ENCODE assay signal across 15 cellular contexts in genomic region chr22:50173221-50173982, GRCh38. TPM values are rescaled to one million over a fixed set of nuclear protein-coding genes. Genes with fewer than 3 reads are reported as not detected.
DNase-seq lines count a peak whose midpoint lies in the region; ATAC-seq and TF ChIP-seq lines count a peak whose summit lies in the region.
"Had no signal": no experiment of that assay in that cellular context is flagged by ENCODE, and none has a peak within 500 bp of the region (broad histone marks: within the 10 kb centered on the region; RNA-seq: fewer than 3 reads in every experiment).

No MANE protein-coding gene starts in this region.

- no peaks in the 10 kb centered on the region for H3K9me3 Mint-ChIP-seq in activated naive CD8-positive, alpha-beta T cell treated with anti-CD3 and anti-CD28 coated beads, Interleukin-2, amount 50 U/mL, for 24 hours
- H3K9me3 Mint-ChIP-seq: nephron had no signal

- POLR2A ChIA-PET in PC-9 (lab: Charles Lee; ENCODE audit: unreplicated experiment), result no interaction called here

- peaks cover 28% of the 10 kb centered on the region for H3K27me3 Mint-ChIP-seq in activated naive CD8-positive, alpha-beta T cell treated with anti-CD3 and anti-CD28 coated beads, Interleukin-2, amount 50 U/mL, for 24 hours

- no TSS peak for BruUV-seq in PC-9 (replicated peaks; lab: Mats Ljungman, UMichigan)

- no peaks in the 10 kb centered on the region for H3K36me3 Mint-ChIP-seq in activated naive CD8-positive, alpha-beta T cell treated with anti-CD3 and anti-CD28 coated beads, Interleukin-2, amount 50 U/mL, for 24 hours (ENCODE audit: low read depth)

- H3K4me1 ChIP-seq in right cardiac atrium (ENCODE audit: control insufficient read depth, insufficient read depth, low read length) (no peaks in the 10 kb centered on the region), right atrium auricular region (peaks cover 0 to 27% of the 10 kb centered on the region in 2 donors), upper lobe of right lung (peaks cover 5% of the 10 kb centered on the region), PC-9 (replicated peaks; ENCODE audit: insufficient read depth) (peaks cover 13% of the 10 kb centered on the region)

- no peak overlapping the region for H3K4me3 Mint-ChIP-seq in activated naive CD8-positive, alpha-beta T cell treated with anti-CD3 and anti-CD28 coated beads, Interleukin-2, amount 50 U/mL, for 24 hours

- peaks cover 5% of the 10 kb centered on the region for H3K4me1 Mint-ChIP-seq in activated naive CD8-positive, alpha-beta T cell treated with anti-CD3 and anti-CD28 coated beads, Interleukin-2, amount 50 U/mL, for 24 hours
- H3K4me1 Mint-ChIP-seq: nephron had no signal

- peaks cover 4% of the 10 kb centered on the region; the same call in 1 of the 2 replicates for H3K79me2 ChIP-seq in PC-9 (ENCODE audit: low read depth)

- intact Hi-C loops in right cardiac atrium (cut with DNase I), result no loop called here
- intact Hi-C loops in upper lobe of right lung (cut with DNase I), result no loop called here
- intact Hi-C loops in PC-9 (cut with micrococcal nuclease; ENCODE audit: unreplicated experiment), result no loop called here

- no peak overlapping the region for H3K27ac ChIP-seq in right cardiac atrium (ENCODE audit: low read length)
- no peak overlapping the region for H3K27ac ChIP-seq in right atrium auricular region
- H3K27ac ChIP-seq in upper lobe of right lung, result no peak overlapping the region
- no peak overlapping the region for H3K27ac ChIP-seq in PC-9
- H3K27ac ChIP-seq: body of pancreas, SJSA1 had no signal

- WGBS in right cardiac atrium, result 81% methylated on average over 31 of the region's 31 CpGs

- H3K36me3 ChIP-seq in right atrium auricular region (no peaks in the 10 kb centered on the region), upper lobe of right lung (no peaks in the 10 kb centered on the region), PC-9 (ENCODE audit: low read depth) (no peaks in the 10 kb centered on the region)
- H3K36me3 ChIP-seq: SJSA1 had no signal

- H3K4me2 ChIP-seq in PC-9, result no peak overlapping the region

- H3K27me3 ChIP-seq in right cardiac atrium (ENCODE audit: control insufficient read depth, insufficient read depth), result no peaks in the 10 kb centered on the region
- no peaks in the 10 kb centered on the region for H3K27me3 ChIP-seq in right atrium auricular region
- peaks cover 9% of the 10 kb centered on the region for H3K27me3 ChIP-seq in upper lobe of right lung
- H3K27me3 ChIP-seq in PC-9 (ENCODE audit: insufficient read depth, low read depth), result no peaks in the 10 kb centered on the region

- H3K27ac Mint-ChIP-seq in activated naive CD8-positive, alpha-beta T cell treated with anti-CD3 and anti-CD28 coated beads, Interleukin-2, amount 50 U/mL, for 24 hours, result no peak overlapping the region
- H3K27ac Mint-ChIP-seq: nephron had no signal

- CTCF ChIA-PET in PC-9 (lab: Charles Lee), result no interaction called here

- H2AFZ ChIP-seq in PC-9, result no peak overlapping the region

- DNase-seq in right cardiac atrium, result peak in 2 of 3 donors; percentile 48 to 50
- no peak for DNase-seq in right atrium auricular region (ENCODE audit: low spot score)
- peak; percentile 84 for DNase-seq in MV-4-11 (lab: John Stamatoyannopoulos, UW)
- DNase-seq in activated naive CD8-positive, alpha-beta T cell treated with anti-CD3 and anti-CD28 coated beads, Interleukin-2, amount 50 U/mL, for 24 hours, result peak; percentile 4
- DNase-seq in upper lobe of right lung, result no peak
- no peak for DNase-seq in PC-9
- no peak for DNase-seq in epidermal melanocyte (ENCODE audit: insufficient read length, low spot score)
- DNase-seq: activated CD8-positive, alpha-beta memory T cell treated with anti-CD3 and anti-CD28 coated beads for 24 hours; activated gamma-delta T cell treated with Interleukin-2 at 50 U/mL for 16 hours; body of pancreas; stimulated activated CD4-positive, alpha-beta T cell treated with anti-CD3 and anti-CD28 coated beads, Interleukin-2, amount 100 ng/mL, for 48 hours had no signal

- H3K9me3 ChIP-seq in right cardiac atrium (ENCODE audit: control insufficient read depth, low read length), result no peaks in the 10 kb centered on the region
- H3K9me3 ChIP-seq in right atrium auricular region, result no peaks in the 10 kb centered on the region
- H3K9me3 ChIP-seq in upper lobe of right lung, result no peaks in the 10 kb centered on the region
- no peaks in the 10 kb centered on the region for H3K9me3 ChIP-seq in PC-9 (ENCODE audit: insufficient read depth, low read depth)
- H3K9me3 ChIP-seq: body of pancreas, SJSA1 had no signal

- H3F3A ChIP-seq in PC-9 (ENCODE audit: insufficient read depth, low read depth), result peaks cover 10% of the 10 kb centered on the region; the same call in 1 of the 2 replicates

- ATAC-seq in right cardiac atrium, result no peak
- ATAC-seq in activated naive CD8-positive, alpha-beta T cell treated with anti-CD3 and anti-CD28 coated beads, Interleukin-2, amount 50 U/mL, for 24 hours, result no peak
- peak; percentile 33 for ATAC-seq in upper lobe of right lung
- no peak for ATAC-seq in esophagus mucosa
- ATAC-seq: body of pancreas, left lobe of liver had no signal

- no peak overlapping the region for H3K4me3 ChIP-seq in right cardiac atrium (ENCODE audit: low read length)
- no peak overlapping the region for H3K4me3 ChIP-seq in right atrium auricular region
- H3K4me3 ChIP-seq in upper lobe of right lung, result no peak overlapping the region
- no peak overlapping the region for H3K4me3 ChIP-seq in PC-9
- H3K4me3 ChIP-seq: body of pancreas, SJSA1 had no signal

- peaks cover 17% of the 10 kb centered on the region for H4K20me1 ChIP-seq in PC-9 (ENCODE audit: insufficient read depth)

- H3K9me2 ChIP-seq in PC-9 (ENCODE audit: insufficient read depth), result no peaks in the 10 kb centered on the region

- TF ChIP-seq CTCF in right atrium auricular region (IDR thresholded peaks at IDR 0.05), result no peak
- TF ChIP-seq CTCF in upper lobe of right lung (IDR thresholded peaks at IDR 0.05), result no peak
- TF ChIP-seq CTCF in PC-9 (conservative IDR thresholded peaks at IDR 0.05), result no peak

RNA-seq across cellular contexts. Expression of gene PANX2, which starts 2.9 kb away (rescaled TPM):
- 1 to 10 TPM in 2 of 4 donors, under 1 TPM in 2; 0.43 to 2.1 (median 1.3) TPM for total RNA-seq in right cardiac atrium
- polyA plus RNA-seq in right cardiac atrium, result 0.68 TPM
- total RNA-seq in right atrium auricular region, result 1 to 10 TPM in 1 of 2 donors, under 1 TPM in 1; 0.67 to 1.7 TPM
- 3.0 TPM for total RNA-seq in upper lobe of right lung
- 46.3 and 51.7 TPM in 2 replicates for total RNA-seq in PC-9 (2021)
- total RNA-seq in esophagus mucosa, result 0.92 TPM

RNA-seq across cellular contexts. Expression of gene TRABD, which starts 12.3 kb away (rescaled TPM):
- total RNA-seq in right cardiac atrium (10 to 100 TPM; 16.7 to 23.2 (median 20.7) TPM), right atrium auricular region (10 to 100 TPM; 12.3 to 20.0 TPM), upper lobe of right lung (36.5 TPM), PC-9 (2021) (68.2 and 78.8 TPM in 2 replicates), esophagus mucosa (32.6 TPM)
- 25.5 TPM for polyA plus RNA-seq in right cardiac atrium

RNA-seq across cellular contexts. Expression of gene SELENOO, which starts 27.4 kb away (rescaled TPM):
- total RNA-seq in right cardiac atrium (10 to 100 TPM; 14.6 to 16.3 (median 15.3) TPM), right atrium auricular region (10 to 100 TPM; 18.0 to 20.0 TPM), upper lobe of right lung (17.6 TPM), PC-9 (2021) (27.4 and 36.2 TPM in 2 replicates), esophagus mucosa (13.3 TPM)
- 17.1 TPM for polyA plus RNA-seq in right cardiac atrium

Comparison
In these comparisons a context has a peak if more than half of its experiments do, and no peak if none do; other contexts are left out.
1. DNase-seq: peak in right cardiac atrium (2 of 3), MV-4-11 (single experiment) and activated naive CD8-positive, alpha-beta T cell treated with anti-CD3 and anti-CD28 coated beads, Interleukin-2, amount 50 U/mL, for 24 hours (single experiment); none in right atrium auricular region (single experiment), upper lobe of right lung (single experiment), PC-9 (0 of 2) and epidermal melanocyte (single experiment).
2. RNA of gene PANX2, which starts 2.9 kb away (total RNA-seq): 46.3 to 51.7 TPM in PC-9; 3.0 TPM in upper lobe of right lung (single experiment), 0.67 to 1.7 TPM in right atrium auricular region, 0.43 to 2.1 TPM in right cardiac atrium and 0.92 TPM in esophagus mucosa (single experiment); every median in the first group is over 10 times any median in the second.